ENCODE assay signal across 8 cellular contexts in genomic region chr1:234373064-234373937, GRCh38. TPM values are rescaled to one million over a fixed set of nuclear protein-coding genes. Genes with fewer than 3 reads are reported as not detected.
DNase-seq lines count a peak whose midpoint lies in the region; ATAC-seq and TF ChIP-seq lines count a peak whose summit lies in the region.

Gene COA6 (plus strand): TSS chr1:234373456. CDS start chr1:234373467, 11 bp downstream.

- intact Hi-C loops in A673 (cut with micrococcal nuclease; ENCODE audit: unreplicated experiment) (no loop called here), breast epithelium (cut with DNase I; ENCODE audit: low total_unique reads) (no loop called here)

- peak within 1 kb of the TSS; percentile 90 for H3K9ac ChIP-seq in iPS-20b (ENCODE audit: low read depth, low read length)

- H3K4me3 ChIP-seq in A673 (ENCODE audit: low read depth, low read length, poor library complexity, severe bottlenecking) (peak within 1 kb of the TSS; percentile 79), breast epithelium (peak within 1 kb of the TSS; percentile 77 to 84 (median 84)), iPS-20b (ENCODE audit: low read length) (peak within 1 kb of the TSS; percentile 87), skin epidermis (peak within 1 kb of the TSS; percentile 60 to 87 (median 72))

- peaks cover 17% of the 10 kb centered on the region for H3K4me1 ChIP-seq in A673 (ENCODE audit: insufficient read depth, low read length, poor library complexity, severe bottlenecking)
- H3K4me1 ChIP-seq in breast epithelium = peaks cover 0 to 8% of the 10 kb centered on the region in 2 donors
- H3K4me1 ChIP-seq in iPS-20b (ENCODE audit: insufficient read depth, low read length) = peaks cover 5% of the 10 kb centered on the region; the same call in 1 of the 2 replicates

- TF ChIP-seq CTCF in A673 (conservative IDR thresholded peaks at IDR 0.05; ENCODE audit: low read depth, low read length) (no peak), VCaP (conservative IDR thresholded peaks at IDR 0.05) (no peak), breast epithelium (IDR thresholded peaks at IDR 0.05) (no peak)

- H3K27ac ChIP-seq in A673 (ENCODE audit: low read depth, low read length, poor library complexity, severe bottlenecking) (peak within 1 kb of the TSS; percentile 96), VCaP (peak within 1 kb of the TSS; percentile 96), breast epithelium (peak within 1 kb of the TSS; percentile 95 to 97), iPS-20b (ENCODE audit: low read length) (peak within 1 kb of the TSS; percentile 63), skin epidermis (peak within 1 kb of the TSS; percentile 88 to 99 (median 98))

- POLR2A ChIA-PET in A673 (lab: Charles Lee; ENCODE audit: low non-redundant PET) = interaction anchor here (0.5 kb wide), 1 partner anchor 19 kb away, joined by 5 read pairs; no protein-coding TSS in a partner anchor

- H3K27me3 ChIP-seq in A673 (replicated peaks; ENCODE audit: insufficient read depth, low read depth, low read length, poor library complexity) (no peaks in the 10 kb centered on the region), breast epithelium (no peaks in the 10 kb centered on the region), iPS-20b (ENCODE audit: insufficient read depth, low read length) (peaks cover 9% of the 10 kb centered on the region)

- TF ChIP-seq POLR2A in breast epithelium (IDR thresholded peaks at IDR 0.05) = peak; percentile 60

- BruUV-seq in A673 (replicated peaks; lab: Mats Ljungman, UMichigan) = no TSS peak

- H3K36me3 ChIP-seq in A673 (ENCODE audit: insufficient read depth, low read length, poor library complexity, severe bottlenecking) (peaks cover 32% of the 10 kb centered on the region), breast epithelium (no peaks in the 10 kb centered on the region), iPS-20b (ENCODE audit: insufficient read depth, low read depth, low read length) (peaks cover 36% of the 10 kb centered on the region)

- H3K9me3 ChIP-seq in A673 (ENCODE audit: low read depth, low read length, poor library complexity, severe bottlenecking) (no peaks in the 10 kb centered on the region), breast epithelium (no peaks in the 10 kb centered on the region), iPS-20b (ENCODE audit: insufficient read depth, low read depth, low read length) (no peaks in the 10 kb centered on the region)

- DNase-seq in A673 (ENCODE audit: low spot score) (peak; percentile 98), NCI-H2196 treated with DMSO at 0.1 percent for 48 hours (lab: John Stamatoyannopoulos, UW; ENCODE audit: unreplicated experiment) (peak; percentile 49), breast epithelium (ENCODE audit: low spot score in 2 of 2) (peak; percentile 81 to 87)

- CTCF ChIA-PET in A673 (lab: Charles Lee) = no interaction called here

- ATAC-seq in GM18870 (IDR thresholded peaks at IDR 0.05; ENCODE audit: unreplicated experiment) (peak; percentile 94), HG03135 (IDR thresholded peaks at IDR 0.05; ENCODE audit: unreplicated experiment) (peak; percentile 91)

RNA-seq across cellular contexts. Expression of gene COA6, which starts in this region (rescaled TPM):
- 75.3 and 88.4 TPM in 2 replicates for total RNA-seq in A673 (2021)
- 10 to 100 TPM; 10.4 to 17.7 (median 14.6) TPM for total RNA-seq in breast epithelium

Comparison
In these comparisons a context has a peak if more than half of its experiments do, and no peak if none do; other contexts are left out.
1. Peak in every context shown above with its lines: DNase-seq, ATAC-seq, H3K4me3 ChIP-seq and H3K27ac ChIP-seq.